ENCODE assay signal across 31 cellular contexts in the genomic region with DNA sequence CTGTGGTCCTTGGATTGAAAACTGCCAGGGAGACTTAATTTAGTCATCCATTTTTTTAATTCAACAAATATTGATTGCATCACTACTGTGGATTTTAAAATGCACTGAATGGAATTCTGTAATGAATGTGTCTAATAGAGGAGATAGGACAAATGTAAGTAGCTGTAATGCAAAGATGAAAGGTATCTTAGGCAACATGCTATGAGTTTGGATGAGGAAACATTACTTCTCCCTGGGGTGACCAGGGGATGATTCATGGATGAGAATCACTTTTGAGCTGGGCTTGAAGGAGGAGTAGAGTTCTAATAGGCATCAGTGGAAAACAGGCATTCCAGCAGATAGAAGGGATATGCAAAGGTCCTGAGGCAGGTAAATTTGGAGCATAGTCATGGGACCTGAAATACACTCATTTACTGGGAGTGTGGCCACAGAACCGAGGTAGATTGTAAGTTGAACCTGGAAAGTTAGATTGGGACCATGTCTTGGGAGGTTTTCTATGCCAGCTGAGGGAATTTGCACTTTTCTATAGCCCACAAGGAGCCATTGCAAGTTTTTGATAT. TPM values are rescaled to one million over a fixed set of nuclear protein-coding genes. Genes with fewer than 3 reads are reported as not detected.
DNase-seq lines count a peak whose midpoint lies in the region; ATAC-seq, FAIRE-seq and TF ChIP-seq lines count a peak whose summit lies in the region.
"Had no signal": no experiment of that assay in that cellular context is flagged by ENCODE, and none has a peak within 500 bp of the region (broad histone marks: within the 10 kb centered on the region; RNA-seq: fewer than 3 reads in every experiment).

No MANE protein-coding gene starts in this region.

- H4K20me1 ChIP-seq in IMR-90 (ENCODE audit: insufficient read depth, low read length) (no peaks in the 10 kb centered on the region; the same call in 1 of the 2 replicates), astrocyte (ENCODE audit: insufficient read depth, low read length) (peaks cover 59% of the 10 kb centered on the region)

- no peak overlapping the region for H3K4ac ChIP-seq in IMR-90 (ENCODE audit: low read depth, low read length)

- TF ChIP-seq EP300 in sigmoid colon (IDR thresholded peaks at IDR 0.05) = no peak

- H3K4me1 ChIP-seq in IMR-90 (ENCODE audit: control insufficient read depth, insufficient read depth, low read length) (peaks cover 1% of the 10 kb centered on the region; the same call in 1 of the 2 replicates), astrocyte (ENCODE audit: insufficient read depth, low read length) (no peaks in the 10 kb centered on the region), sigmoid colon (peaks cover 0 to 5% (median 0%) of the 10 kb centered on the region in 4 donors)
- H3K4me1 ChIP-seq: ascending aorta, left lung, Peyer's patch had no signal

- no peaks in the 10 kb centered on the region for H3K27me3 Mint-ChIP-seq in astrocyte (ENCODE audit: low read depth, unreplicated experiment)
- H3K27me3 Mint-ChIP-seq in activated T-cell treated with anti-CD3 and anti-CD28 coated beads, Interleukin-2, amount 50 U/mL, for 24 hours = peaks cover 15% of the 10 kb centered on the region

- H2AK5ac ChIP-seq in IMR-90 (ENCODE audit: low read depth, low read length) = no peak overlapping the region

- H3K27ac ChIP-seq in IMR-90 (ENCODE audit: insufficient read depth, low read length) = no peak overlapping the region
- H3K27ac ChIP-seq in astrocyte (ENCODE audit: low read depth, low read length) = no peak overlapping the region
- H3K27ac ChIP-seq in sigmoid colon = no peak overlapping the region
- H3K27ac ChIP-seq: ascending aorta, esophagus muscularis mucosa, left lung, pancreas, Peyer's patch, SJCRH30, spleen, thoracic aorta had no signal

- intact Hi-C loops in IMR-90 (cut with micrococcal nuclease) (no loop called here), sigmoid colon (cut with DNase I) (no loop called here)

- no peak overlapping the region for H3K23ac ChIP-seq in IMR-90 (ENCODE audit: low read depth, low read length)

- no peak for FAIRE-seq in astrocyte (lab: Jason Lieb, UNC)
- FAIRE-seq: GM18507, GM19239, pancreas, urothelium cell line had no signal

- H3K9ac ChIP-seq in IMR-90 (ENCODE audit: low read depth, low read length) = no peak overlapping the region
- no peak overlapping the region for H3K9ac ChIP-seq in astrocyte (ENCODE audit: low read length)

- H2BK120ac ChIP-seq in IMR-90 (ENCODE audit: low read depth, low read length) = no peak overlapping the region

- DNase-seq in IMR-90 = peak; percentile 60
- DNase-seq in astrocyte (ENCODE audit: low read depth) = peak; percentile 4
- DNase-seq in fibroblast of mammary gland (ENCODE audit: low read depth) = peak; percentile 37
- peak; percentile 1 for DNase-seq in sigmoid colon
- DNase-seq in activated effector memory CD4-positive, alpha-beta T cell treated with Interleukin-2 at 50 U/mL for 16 hours = no peak
- DNase-seq in activated T-cell treated with anti-CD3 and anti-CD28 coated beads, Interleukin-2, amount 50 U/mL, for 24 hours = no peak
- DNase-seq: activated CD4-positive, alpha-beta T cell treated with anti-CD3 and anti-CD28 coated beads for 48 hours; CD8-positive, alpha-beta memory T cell; DMS153; H7; left lung; mesenchymal stem cell; NCI-H146; NCI-H345; NCI-H748 treated with DMSO at 0.1 percent for 48 hours; pancreas; Peyer's patch; SJCRH30; spleen; stimulated activated CD4-positive, alpha-beta T cell treated with anti-CD3 and anti-CD28 coated beads, Interleukin-2, amount 100 ng/mL, for 24 hours; SW 1271 had no signal

- H3K14ac ChIP-seq in IMR-90 (replicated peaks; ENCODE audit: low read depth, low read length) = no peak overlapping the region

- H3K4me1 Mint-ChIP-seq in astrocyte (ENCODE audit: low read depth, unreplicated experiment) = peaks cover 31% of the 10 kb centered on the region
- no peaks in the 10 kb centered on the region for H3K4me1 Mint-ChIP-seq in activated T-cell treated with anti-CD3 and anti-CD28 coated beads, Interleukin-2, amount 50 U/mL, for 24 hours (ENCODE audit: low read depth)
- H3K4me1 Mint-ChIP-seq: CD8-positive, alpha-beta memory T cell had no signal

- H3K9me3 ChIP-seq in IMR-90 (ENCODE audit: control insufficient read depth, insufficient read depth, low read length) = no peaks in the 10 kb centered on the region
- H3K9me3 ChIP-seq in astrocyte (ENCODE audit: insufficient read depth, low read depth, low read length) = no peaks in the 10 kb centered on the region
- no peaks in the 10 kb centered on the region for H3K9me3 ChIP-seq in sigmoid colon
- H3K9me3 ChIP-seq: ascending aorta, esophagus muscularis mucosa, left lung, pancreas, Peyer's patch, SJCRH30, spleen, thoracic aorta had no signal

- dilution Hi-C loops in IMR-90 (cut with HindIII; ENCODE audit: low sequenced_read_pairs, unreplicated experiment) = no loop called here

- H3K9me3 Mint-ChIP-seq in astrocyte (ENCODE audit: unreplicated experiment) = no peaks in the 10 kb centered on the region
- no peaks in the 10 kb centered on the region for H3K9me3 Mint-ChIP-seq in activated T-cell treated with anti-CD3 and anti-CD28 coated beads, Interleukin-2, amount 50 U/mL, for 24 hours
- H3K9me3 Mint-ChIP-seq: CD8-positive, alpha-beta memory T cell; stimulated activated naive CD8-positive, alpha-beta T cell treated with anti-CD3 and anti-CD28 coated beads, Interleukin-15, Interleukin-2, amounts not matched to agents 100 ng/mL and 50 ng/mL, for 24 hours had no signal

- no peak overlapping the region for H3K56ac ChIP-seq in IMR-90 (ENCODE audit: extremely low read depth, insufficient read depth, low read length)

- H3K36me3 Mint-ChIP-seq in astrocyte (ENCODE audit: low read depth, unreplicated experiment) = peaks cover 25% of the 10 kb centered on the region
- H3K36me3 Mint-ChIP-seq in activated T-cell treated with anti-CD3 and anti-CD28 coated beads, Interleukin-2, amount 50 U/mL, for 24 hours (ENCODE audit: low read depth) = no peaks in the 10 kb centered on the region
- H3K36me3 Mint-ChIP-seq: activated naive CD8-positive, alpha-beta T cell; CD8-positive, alpha-beta memory T cell had no signal

- no peak overlapping the region for H3K18ac ChIP-seq in IMR-90 (ENCODE audit: low read depth, low read length)

- TF ChIP-seq POLR2A in IMR-90 (IDR thresholded peaks at IDR 0.05; ENCODE audit: low read depth, low read length) (no peak), sigmoid colon (IDR thresholded peaks at IDR 0.05) (no peak)

- POLR2A ChIA-PET in IMR-90 (lab: Charles Lee; ENCODE audit: unreplicated experiment) = no interaction called here

- H3K36me3 ChIP-seq in IMR-90 (ENCODE audit: control insufficient read depth, insufficient read depth, low read length) = no peaks in the 10 kb centered on the region
- no peaks in the 10 kb centered on the region for H3K36me3 ChIP-seq in astrocyte (ENCODE audit: insufficient read depth, low read length)
- H3K36me3 ChIP-seq in sigmoid colon = no peaks in the 10 kb centered on the region
- H3K36me3 ChIP-seq: ascending aorta, esophagus muscularis mucosa, left lung, pancreas, Peyer's patch, SJCRH30, spleen, thoracic aorta had no signal

- H2AK9ac ChIP-seq in IMR-90 (replicated peaks; ENCODE audit: low read depth, low read length, poor library complexity) = no peak overlapping the region

- H3K4me3 Mint-ChIP-seq in astrocyte (ENCODE audit: unreplicated experiment) = no peak overlapping the region
- H3K4me3 Mint-ChIP-seq in activated T-cell treated with anti-CD3 and anti-CD28 coated beads, Interleukin-2, amount 50 U/mL, for 24 hours = no peak overlapping the region
- H3K4me3 Mint-ChIP-seq: activated naive CD8-positive, alpha-beta T cell; CD8-positive, alpha-beta memory T cell; stimulated activated naive CD8-positive, alpha-beta T cell treated with anti-CD3 and anti-CD28 coated beads, Interleukin-15, Interleukin-2, amounts not matched to agents 100 ng/mL and 50 ng/mL, for 24 hours had no signal

- no peak overlapping the region for H4K8ac ChIP-seq in IMR-90 (ENCODE audit: low read depth in 2 of 2, low read length in 2 of 2)

- no peaks in the 10 kb centered on the region for H3K79me1 ChIP-seq in IMR-90 (ENCODE audit: low read depth in 1 of 2, low read length in 2 of 2)

- no peak overlapping the region for H3K4me3 ChIP-seq in IMR-90 (ENCODE audit: insufficient read depth, low read depth, low read length)
- H3K4me3 ChIP-seq in astrocyte (ENCODE audit: insufficient read depth, low read depth, low read length) = no peak overlapping the region
- H3K4me3 ChIP-seq in fibroblast of mammary gland (ENCODE audit: control insufficient read depth, low read depth, low read length) = no peak overlapping the region
- H3K4me3 ChIP-seq in sigmoid colon = no peak overlapping the region
- H3K4me3 ChIP-seq: ascending aorta, esophagus muscularis mucosa, left lung, pancreas, Peyer's patch, SJCRH30, spleen, thoracic aorta had no signal

- H3K4me2 ChIP-seq in IMR-90 (ENCODE audit: low read depth, low read length) = no peak overlapping the region
- H3K4me2 ChIP-seq in astrocyte (ENCODE audit: low read length) = no peak overlapping the region

- H3K79me2 ChIP-seq in astrocyte (ENCODE audit: insufficient read depth, low read length) = peaks cover 10% of the 10 kb centered on the region

- H2AFZ ChIP-seq in IMR-90 (replicated peaks; ENCODE audit: low read length, poor library complexity) = no peak overlapping the region
- no peak overlapping the region for H2AFZ ChIP-seq in astrocyte (ENCODE audit: low read depth, low read length)

- H2BK20ac ChIP-seq in IMR-90 (ENCODE audit: low read depth, low read length) = no peak overlapping the region

- peaks cover 9% of the 10 kb centered on the region; the same call in 1 of the 2 replicates for H3K9me1 ChIP-seq in IMR-90 (ENCODE audit: insufficient read depth, low read length)

- H4K91ac ChIP-seq in IMR-90 (ENCODE audit: insufficient read depth, low read depth, low read length) = no peak overlapping the region

- in situ Hi-C loops in IMR-90 (cut with MboI; ENCODE audit: low sequenced_read_pairs) = no loop called here

- no peak for TF ChIP-seq RAD21 in IMR-90 (IDR thresholded peaks at IDR 0.05; ENCODE audit: low read length)

- BruUV-seq in IMR-90 (replicated peaks; lab: Mats Ljungman, UMichigan) = no TSS peak

- H3K27ac Mint-ChIP-seq in astrocyte (ENCODE audit: unreplicated experiment) = no peak overlapping the region
- H3K27ac Mint-ChIP-seq in activated T-cell treated with anti-CD3 and anti-CD28 coated beads, Interleukin-2, amount 50 U/mL, for 24 hours = no peak overlapping the region
- H3K27ac Mint-ChIP-seq: activated naive CD8-positive, alpha-beta T cell; CD8-positive, alpha-beta memory T cell; stimulated activated naive CD8-positive, alpha-beta T cell treated with anti-CD3 and anti-CD28 coated beads, Interleukin-15, Interleukin-2, amounts not matched to agents 100 ng/mL and 50 ng/mL, for 24 hours had no signal

- no peak for TF ChIP-seq CTCF in IMR-90 (conservative IDR thresholded peaks at IDR 0.05; ENCODE audit: low read depth, low read length)
- no peak for TF ChIP-seq CTCF in astrocyte (IDR thresholded peaks at IDR 0.05; ENCODE audit: insufficient read depth, low read depth, low read length)
- no peak for TF ChIP-seq CTCF in fibroblast of mammary gland (conservative IDR thresholded peaks at IDR 0.05; ENCODE audit: control insufficient read depth, insufficient read depth, low read depth, low read length)
- no peak for TF ChIP-seq CTCF in sigmoid colon (IDR thresholded peaks at IDR 0.05)

- H3K27me3 ChIP-seq in IMR-90 (ENCODE audit: control insufficient read depth, insufficient read depth, low read length) = peaks cover 2% of the 10 kb centered on the region; the same call in 1 of the 2 replicates
- no peaks in the 10 kb centered on the region for H3K27me3 ChIP-seq in astrocyte (ENCODE audit: insufficient read depth, low read length)
- no peaks in the 10 kb centered on the region for H3K27me3 ChIP-seq in sigmoid colon
- H3K27me3 ChIP-seq: ascending aorta, esophagus muscularis mucosa, left lung, pancreas, Peyer's patch, SJCRH30 had no signal

- H2BK15ac ChIP-seq in IMR-90 (ENCODE audit: low read depth, low read length) = no peak overlapping the region

- CTCF ChIA-PET in IMR-90 (lab: Yijun Ruan, JAX) = no interaction called here

- no peak for ATAC-seq in IMR-90 (ENCODE audit: low read depth)
- ATAC-seq in HG03025 (IDR thresholded peaks at IDR 0.05; ENCODE audit: low FRiP score, unreplicated experiment) = no peak
- ATAC-seq: left lung, pancreas had no signal

- H2BK5ac ChIP-seq in IMR-90 (ENCODE audit: low read depth, low read length, poor library complexity, severe bottlenecking) = no peak overlapping the region

- WGBS in IMR-90 (ENCODE audit: extremely low coverage in 2 of 2, insufficient read length in 1 of 2), 2 experiments = no CpG with 5 or more reads among the region's 1 CpG
- WGBS in sigmoid colon, 2 donors = 0% methylated on average over 1 of the region's 1 CpG

- no peak overlapping the region for H4K5ac ChIP-seq in IMR-90 (ENCODE audit: low read depth, low read length)

RNA-seq across cellular contexts. Expression of a gene that starts 43.4 kb away (rescaled TPM):
- total RNA-seq in IMR-90 (2012; rRNA removed) = 0.72 and 1.1 TPM in 2 replicates
- 1.7 and 2.3 TPM in 2 replicates for polyA plus RNA-seq in IMR-90 (2012; rRNA removed)
- polyA plus RNA-seq in IMR-90 (2012; cell fraction: cytosol; rRNA removed) = 1.4 and 1.6 TPM in 2 replicates
- 1.7 and 2.4 TPM in 2 replicates for polyA plus RNA-seq in IMR-90 (2012; cell fraction: nucleus; rRNA removed; ENCODE audit: low replicate concordance)
- 53.4 and 69.9 TPM in 2 replicates for total RNA-seq in astrocyte
- total RNA-seq in sigmoid colon = 1 to 10 TPM; 1.4 to 4.7 (median 1.7) TPM
- 1 to 10 TPM in 1 of 3 donors, under 1 TPM in 2; 0.23 to 1.2 (median 0.60) TPM for polyA plus RNA-seq in sigmoid colon
- total RNA-seq: CD8-positive, alpha-beta memory T cell; dermis microvascular lymphatic vessel endothelial cell had no signal
- polyA plus RNA-seq: CD8-positive, alpha-beta memory T cell had no signal

Comparison
In these comparisons a context has a peak if more than half of its experiments do, and no peak if none do; other contexts are left out.
1. DNase-seq: peak in IMR-90 (single experiment), astrocyte (single experiment), fibroblast of mammary gland (single experiment) and sigmoid colon (single experiment); none in activated effector memory CD4-positive, alpha-beta T cell treated with Interleukin-2 at 50 U/mL for 16 hours (single experiment) and activated T-cell treated with anti-CD3 and anti-CD28 coated beads, Interleukin-2, amount 50 U/mL, for 24 hours (single experiment).